Comparison of ENCODE assay signal across 9 cellular contexts in the genomic region with DNA sequence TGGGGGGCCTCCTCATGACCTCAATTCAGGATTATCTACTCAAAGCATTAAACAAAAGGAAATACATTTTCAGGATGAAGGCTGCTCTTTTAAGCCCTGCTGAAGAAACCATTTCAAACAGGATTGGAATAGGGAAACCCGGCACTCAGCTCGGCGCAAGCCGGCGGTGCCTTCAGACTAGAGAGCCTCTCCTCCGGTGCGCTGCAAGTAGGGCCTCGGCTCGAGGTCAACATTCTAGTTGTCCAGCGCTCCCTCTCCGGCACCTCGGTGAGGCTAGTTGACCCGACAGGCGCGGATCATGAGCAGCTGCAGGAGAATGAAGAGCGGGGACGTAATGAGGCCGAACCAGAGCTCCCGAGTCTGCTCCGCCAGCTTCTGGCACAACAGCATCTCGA. TPM values are rescaled to one million over a fixed set of nuclear protein-coding genes. Genes with fewer than 3 reads are reported as not detected.
DNase-seq lines count a peak whose midpoint lies in the region; ATAC-seq and TF ChIP-seq lines count a peak whose summit lies in the region.
"Had no signal": no experiment of that assay in that cellular context is flagged by ENCODE, and none has a peak within 500 bp of the region (broad histone marks: within the 10 kb centered on the region; RNA-seq: fewer than 3 reads in every experiment).

No MANE protein-coding gene starts in this region.

- no peaks in the 10 kb centered on the region for H3K27me3 Mint-ChIP-seq in effector memory CD8-positive, alpha-beta T cell
- H3K27me3 Mint-ChIP-seq in neural crest cell (ENCODE audit: low read depth) = no peaks in the 10 kb centered on the region

- peaks cover 26 to 40% of the 10 kb centered on the region in 2 donors for H3K4me1 Mint-ChIP-seq in effector memory CD8-positive, alpha-beta T cell (ENCODE audit: low read depth in 2 of 2)
- peaks cover 42% of the 10 kb centered on the region for H3K4me1 Mint-ChIP-seq in neural crest cell

- CTCF ChIA-PET in BJ (lab: Yijun Ruan, JAX) = interaction anchor here (1.1 kb wide), 1 partner anchor 12 kb away, joined by 3 read pairs; no protein-coding TSS in a partner anchor

- DNase-seq in BJ (ENCODE audit: low read depth) (no peak), NB4 (ENCODE audit: low read depth) (no peak), neural crest cell (ENCODE audit: low read depth, low spot score) (no peak), SKM-1 (lab: John Stamatoyannopoulos, UW; ENCODE audit: unreplicated experiment) (no peak)
- no peak for DNase-seq in effector memory CD8-positive, alpha-beta T cell
- DNase-seq in activated CD8-positive, alpha-beta memory T cell treated with anti-CD3 and anti-CD28 coated beads, Interleukin-2, amount 50 U/mL, for 4 hours = no peak
- DNase-seq: NCI-H1417 treated with DMSO at 0.1 percent for 48 hours had no signal

- H3K4me3 ChIP-seq in BJ (ENCODE audit: low read depth, low read length) (peak overlapping the region; percentile 79), NB4 (ENCODE audit: low read depth, low read length) (peak overlapping the region; percentile 99)

- no peaks in the 10 kb centered on the region for H3K27me3 ChIP-seq in BJ (ENCODE audit: control insufficient read depth, insufficient read depth, low read length)

- ATAC-seq in effector memory CD8-positive, alpha-beta T cell (replicated peaks) = no peak
- ATAC-seq in GM21737 (IDR thresholded peaks at IDR 0.05; ENCODE audit: unreplicated experiment) (no peak), HG02759 (IDR thresholded peaks at IDR 0.05; ENCODE audit: unreplicated experiment) (no peak)

- H3K27ac Mint-ChIP-seq in effector memory CD8-positive, alpha-beta T cell = peak overlapping the region; percentile 96 to 97
- H3K27ac Mint-ChIP-seq in neural crest cell (ENCODE audit: unreplicated experiment) = peak overlapping the region; percentile 94

- POLR2A ChIA-PET in BJ (lab: Charles Lee) = interaction anchor here (0.7 kb wide), 1 partner anchor 23 kb away, joined by 6 read pairs; no protein-coding TSS in a partner anchor

- no peak for TF ChIP-seq POLR2A in NB4 (IDR thresholded peaks at IDR 0.05; ENCODE audit: extremely low read depth, insufficient read length)

- peaks cover 40% of the 10 kb centered on the region for H3K36me3 Mint-ChIP-seq in effector memory CD8-positive, alpha-beta T cell (ENCODE audit: insufficient read depth)
- peaks cover 7% of the 10 kb centered on the region for H3K36me3 Mint-ChIP-seq in neural crest cell (ENCODE audit: low read depth)

- H3K36me3 ChIP-seq in BJ (ENCODE audit: control insufficient read depth, insufficient read depth, low read length) = no peaks in the 10 kb centered on the region; the same call in 1 of the 2 replicates

- TF ChIP-seq CTCF in BJ (IDR thresholded peaks at IDR 0.05; ENCODE audit: insufficient read depth, low read depth, low read length) = no peak
- no peak for TF ChIP-seq CTCF in NB4 (IDR thresholded peaks at IDR 0.05; ENCODE audit: low read depth, low read length)
- no peak for TF ChIP-seq CTCF in neural crest cell (conservative IDR thresholded peaks at IDR 0.05)

- peak overlapping the region; percentile 91 to 94 for H3K4me3 Mint-ChIP-seq in effector memory CD8-positive, alpha-beta T cell
- peak overlapping the region; percentile 94 for H3K4me3 Mint-ChIP-seq in neural crest cell

- H3K9me3 Mint-ChIP-seq in effector memory CD8-positive, alpha-beta T cell = no peaks in the 10 kb centered on the region
- no peaks in the 10 kb centered on the region for H3K9me3 Mint-ChIP-seq in neural crest cell

RNA-seq across cellular contexts. Expression of gene TMEM203, which starts 0.7 kb away (rescaled TPM):
- polyA plus RNA-seq in BJ (2011; rRNA removed) = 37.8 and 43.8 TPM in 2 replicates
- 13.3 and 18.4 TPM in 2 replicates for polyA minus RNA-seq in BJ (2011; rRNA and poly(A)+ RNA removed)
- 45.0 and 49.7 TPM in 2 replicates for total RNA-seq in neural crest cell

RNA-seq across cellular contexts. Expression of gene NDOR1, which starts 0.8 kb away (rescaled TPM):
- polyA plus RNA-seq in BJ (2011; rRNA removed) = 4.4 and 7.1 TPM in 2 replicates
- 2.6 and 4.1 TPM in 2 replicates for polyA minus RNA-seq in BJ (2011; rRNA and poly(A)+ RNA removed)
- 36.6 and 39.4 TPM in 2 replicates for total RNA-seq in neural crest cell

RNA-seq across cellular contexts. Expression of gene TPRN, which starts 4.2 kb away (rescaled TPM):
- 2.9 and 3.5 TPM in 2 replicates for polyA plus RNA-seq in BJ (2011; rRNA removed)
- polyA minus RNA-seq in BJ (2011; rRNA and poly(A)+ RNA removed) = 3.2 and 4.3 TPM in 2 replicates
- 22.0 and 25.1 TPM in 2 replicates for total RNA-seq in neural crest cell

RNA-seq across cellular contexts. Expression of gene SSNA1, which starts 16.3 kb away (rescaled TPM):
- polyA plus RNA-seq in BJ (2011; rRNA removed) = 53.8 and 81.4 TPM in 2 replicates
- polyA minus RNA-seq in BJ (2011; rRNA and poly(A)+ RNA removed) = 17.3 and 17.5 TPM in 2 replicates
- 64.8 and 66.4 TPM in 2 replicates for total RNA-seq in neural crest cell

RNA-seq across cellular contexts. Expression of gene ANAPC2, which starts 16.4 kb away (rescaled TPM):
- polyA plus RNA-seq in BJ (2011; rRNA removed) = 14.6 and 25.5 TPM in 2 replicates
- polyA minus RNA-seq in BJ (2011; rRNA and poly(A)+ RNA removed) = 16.0 and 18.5 TPM in 2 replicates
- total RNA-seq in neural crest cell = 69.3 and 71.7 TPM in 2 replicates
